Comparison of ENCODE assay signal across 21 cellular contexts in the genomic region with DNA sequence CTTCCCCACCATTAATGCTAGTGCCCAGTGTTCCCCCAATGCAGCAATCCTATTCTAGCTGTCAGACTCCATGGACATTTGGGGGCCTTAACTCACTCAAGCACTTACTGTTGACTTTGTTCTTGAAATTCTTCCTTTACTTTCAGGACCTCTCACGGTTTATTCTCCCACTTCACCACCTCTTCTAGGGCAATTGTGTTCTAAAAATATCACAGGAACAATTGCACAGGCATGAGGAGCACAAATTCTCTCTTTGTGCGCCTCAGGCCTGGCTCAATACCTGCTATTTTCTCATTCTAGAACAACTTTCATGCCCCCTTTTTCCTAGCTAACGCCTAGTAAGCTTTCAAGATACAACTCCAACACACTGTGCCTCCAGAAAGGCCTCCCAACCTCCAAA. TPM values are rescaled to one million over a fixed set of nuclear protein-coding genes. Genes with fewer than 3 reads are reported as not detected.
DNase-seq lines count a peak whose midpoint lies in the region; ATAC-seq and TF ChIP-seq lines count a peak whose summit lies in the region.
"Had no signal": no experiment of that assay in that cellular context is flagged by ENCODE, and none has a peak within 500 bp of the region (broad histone marks: within the 10 kb centered on the region; RNA-seq: fewer than 3 reads in every experiment).

No MANE protein-coding gene starts in this region.

- no peak overlapping the region for H3K27ac Mint-ChIP-seq in activated CD4-positive, alpha-beta T cell treated with anti-CD3 and anti-CD28 coated beads, Interleukin-2, amount 10 ng/mL, durations not matched to agents 24 days and 14 days
- H3K27ac Mint-ChIP-seq in stimulated activated memory B cell treated with anti-CD40 and anti-IgM and Interleukin-4, amounts not matched to agents 10 μg/mL and 1 μg/mL and 100 μg/mL, for 72 hours = no peak overlapping the region

- peak overlapping the region in 1 of 12 donors; percentile 22 for H3K27ac ChIP-seq in heart left ventricle
- peak overlapping the region in 1 of 2 donors; percentile 39 for H3K27ac ChIP-seq in left lung
- H3K27ac ChIP-seq: BLaER1 had no signal

- H3K4me3 ChIP-seq in heart left ventricle (no peak overlapping the region), left lung (no peak overlapping the region)
- H3K4me3 ChIP-seq: BLaER1, GM12878, HAP-1 had no signal

- intact Hi-C loops in activated CD4-positive, alpha-beta T cell treated with anti-CD3 and anti-CD28 coated beads, Interleukin-2, amount 10 ng/mL, durations not matched to agents 24 days and 14 days (cut with micrococcal nuclease) = no loop called here
- intact Hi-C loops in heart left ventricle (cut with DNase I) (no loop called here), cardiac septum (cut with DNase I) (no loop called here), left lung (cut with DNase I) (no loop called here)

- no peaks in the 10 kb centered on the region for H3K36me3 ChIP-seq in heart left ventricle
- no peaks in the 10 kb centered on the region for H3K36me3 ChIP-seq in left lung
- H3K36me3 ChIP-seq: BLaER1, HAP-1 had no signal

- no peaks in the 10 kb centered on the region for H3K36me3 Mint-ChIP-seq in activated CD4-positive, alpha-beta T cell treated with anti-CD3 and anti-CD28 coated beads, Interleukin-2, amount 10 ng/mL, durations not matched to agents 24 days and 14 days (ENCODE audit: low read depth)
- H3K36me3 Mint-ChIP-seq in stimulated activated memory B cell treated with anti-CD40 and anti-IgM and Interleukin-4, amounts not matched to agents 10 μg/mL and 1 μg/mL and 100 μg/mL, for 72 hours = no peaks in the 10 kb centered on the region
- H3K36me3 Mint-ChIP-seq: CD14-positive monocyte; CD4-positive, alpha-beta memory T cell had no signal

- H3K4me1 ChIP-seq in heart left ventricle = peaks cover 0 to 8% (median 0%) of the 10 kb centered on the region in 12 donors
- peaks cover 0 to 10% of the 10 kb centered on the region in 2 donors for H3K4me1 ChIP-seq in left lung
- H3K4me1 ChIP-seq: BLaER1, HAP-1 had no signal

- ATAC-seq in heart left ventricle = peak in 3 of 4 donors; percentile 51 to 62 (median 55)
- peak; percentile 66 for ATAC-seq in left lung
- ATAC-seq in stimulated activated memory B cell treated with anti-CD40 and anti-IgM and Interleukin-4, amounts not matched to agents 10 μg/mL and 1 μg/mL and 100 μg/mL, for 72 hours = no peak
- ATAC-seq: GM12878, HepG2 had no signal

- no peak for TF ChIP-seq POLR2A in heart left ventricle (IDR thresholded peaks at IDR 0.05)

- H3K9me3 Mint-ChIP-seq in activated CD4-positive, alpha-beta T cell treated with anti-CD3 and anti-CD28 coated beads, Interleukin-2, amount 10 ng/mL, durations not matched to agents 24 days and 14 days = no peaks in the 10 kb centered on the region
- H3K9me3 Mint-ChIP-seq in stimulated activated memory B cell treated with anti-CD40 and anti-IgM and Interleukin-4, amounts not matched to agents 10 μg/mL and 1 μg/mL and 100 μg/mL, for 72 hours = no peaks in the 10 kb centered on the region
- H3K9me3 Mint-ChIP-seq: CD14-positive monocyte; CD4-positive, alpha-beta memory T cell had no signal

- DNase-seq in activated CD4-positive, alpha-beta T cell treated with anti-CD3 and anti-CD28 coated beads, Interleukin-2, amount 10 ng/mL, durations not matched to agents 24 days and 14 days = peak; percentile 10
- DNase-seq in activated CD4-positive, alpha-beta T cell treated with anti-CD3 and anti-CD28 coated beads, Interleukin-2, amount 50 U/mL, for 4 hours = no peak
- no peak for DNase-seq in heart left ventricle
- DNase-seq in cardiac septum (ENCODE audit: low spot score) = no peak
- DNase-seq in left lung = no peak
- no peak for DNase-seq in stimulated activated CD4-positive, alpha-beta T cell treated with anti-CD3 and anti-CD28 coated beads, Interleukin-4, amount 100 ng/mL, for 24 hours
- DNase-seq in SK-N-DZ (ENCODE audit: low spot score) = no peak
- DNase-seq: 8988T; CD4-positive, alpha-beta memory T cell; DMS53; DND-41; EL had no signal

- 46 to 53% (median 48%) methylated on average over 3 of the region's 3 CpGs for WGBS in heart left ventricle, 4 donors

- H3K27me3 ChIP-seq in heart left ventricle (no peaks in the 10 kb centered on the region), left lung (no peaks in the 10 kb centered on the region)
- H3K27me3 ChIP-seq: BLaER1 had no signal

- TF ChIP-seq CTCF in heart left ventricle (IDR thresholded peaks at IDR 0.05) (no peak), left lung (IDR thresholded peaks at IDR 0.05) (no peak)

- peaks cover 21% of the 10 kb centered on the region for H3K27me3 Mint-ChIP-seq in activated CD4-positive, alpha-beta T cell treated with anti-CD3 and anti-CD28 coated beads, Interleukin-2, amount 10 ng/mL, durations not matched to agents 24 days and 14 days
- peaks cover 25% of the 10 kb centered on the region for H3K27me3 Mint-ChIP-seq in stimulated activated memory B cell treated with anti-CD40 and anti-IgM and Interleukin-4, amounts not matched to agents 10 μg/mL and 1 μg/mL and 100 μg/mL, for 72 hours

- H3K4me1 Mint-ChIP-seq in activated CD4-positive, alpha-beta T cell treated with anti-CD3 and anti-CD28 coated beads, Interleukin-2, amount 10 ng/mL, durations not matched to agents 24 days and 14 days = no peaks in the 10 kb centered on the region
- H3K4me1 Mint-ChIP-seq in stimulated activated memory B cell treated with anti-CD40 and anti-IgM and Interleukin-4, amounts not matched to agents 10 μg/mL and 1 μg/mL and 100 μg/mL, for 72 hours = no peaks in the 10 kb centered on the region
- H3K4me1 Mint-ChIP-seq: CD14-positive monocyte; CD4-positive, alpha-beta memory T cell had no signal

- no peak overlapping the region for H3K4me3 Mint-ChIP-seq in activated CD4-positive, alpha-beta T cell treated with anti-CD3 and anti-CD28 coated beads, Interleukin-2, amount 10 ng/mL, durations not matched to agents 24 days and 14 days
- no peak overlapping the region for H3K4me3 Mint-ChIP-seq in stimulated activated memory B cell treated with anti-CD40 and anti-IgM and Interleukin-4, amounts not matched to agents 10 μg/mL and 1 μg/mL and 100 μg/mL, for 72 hours
- H3K4me3 Mint-ChIP-seq: CD14-positive monocyte; CD4-positive, alpha-beta memory T cell had no signal

- H3K9me3 ChIP-seq in heart left ventricle (no peaks in the 10 kb centered on the region), left lung (no peaks in the 10 kb centered on the region)
- H3K9me3 ChIP-seq: BLaER1, HAP-1 had no signal

RNA-seq across cellular contexts. Expression of a gene that starts 7.3 kb away (rescaled TPM):
- not detected in 2 replicates for total RNA-seq in activated CD4-positive, alpha-beta T cell treated with anti-CD3 and anti-CD28 coated beads, Interleukin-2, amount 10 ng/mL, durations not matched to agents 24 days and 14 days
- total RNA-seq in heart left ventricle = under 1 TPM in 2 of 9 donors, not detected in 7; 0.08 to 0.15 TPM
- polyA plus RNA-seq in heart left ventricle = under 1 TPM in 1 of 2 donors, not detected in 1; 0.04 TPM
- not detected for total RNA-seq in cardiac septum
- 1 to 10 TPM in 1 of 2 donors, under 1 TPM in 1; 0.26 to 1.3 TPM for total RNA-seq in left lung
- polyA plus RNA-seq in SK-N-DZ (2014; cell fraction: cytosol; rRNA removed) = not detected in 2 replicates
- not detected in 2 replicates for polyA plus RNA-seq in SK-N-DZ (2014; cell fraction: nucleus; rRNA removed)
- total RNA-seq: CD4-positive, alpha-beta memory T cell; G401; H4 had no signal
- polyA plus RNA-seq: AG04450; CD14-positive monocyte; CD4-positive, alpha-beta memory T cell had no signal
